ENCODE assay signal across 8 cellular contexts in genomic region chr18:46250084-46250811, GRCh38.
DNase-seq lines count a peak whose midpoint lies in the region; ATAC-seq and TF ChIP-seq lines count a peak whose summit lies in the region.

No MANE protein-coding gene starts in this region.

- no peak overlapping the region for H3K4me3 ChIP-seq in Jurkat, Clone E6-1 (ENCODE audit: low read length)
- H3K4me3 ChIP-seq in mucosa of rectum (ENCODE audit: low read length in 2 of 2), result peak overlapping the region; percentile 32 to 67
- peak overlapping the region; percentile 15 for H3K4me3 ChIP-seq in suprapubic skin

- ATAC-seq in GM21619 (IDR thresholded peaks at IDR 0.05; ENCODE audit: unreplicated experiment), result peak; percentile 96

- peak overlapping the region; percentile 41 to 70 for H3K9ac ChIP-seq in mucosa of rectum (ENCODE audit: low read depth in 1 of 2, low read length in 2 of 2)

- H3K36me3 ChIP-seq in mucosa of rectum (ENCODE audit: control insufficient read depth in 2 of 2, insufficient read depth in 2 of 2, low read length in 2 of 2) (peaks cover 0 to 2% of the 10 kb centered on the region in 2 donors), suprapubic skin (peaks cover 3% of the 10 kb centered on the region)

- no peaks in the 10 kb centered on the region for H3K9me3 ChIP-seq in mucosa of rectum (ENCODE audit: control insufficient read depth in 2 of 2, low read length in 2 of 2)
- H3K9me3 ChIP-seq in suprapubic skin, result no peaks in the 10 kb centered on the region

- TF ChIP-seq POLR2A in suprapubic skin (IDR thresholded peaks at IDR 0.05), result no peak

- no peak for TF ChIP-seq CTCF in suprapubic skin (IDR thresholded peaks at IDR 0.05)

- TF ChIP-seq EP300 in suprapubic skin (IDR thresholded peaks at IDR 0.05), result no peak

- peaks cover 16% of the 10 kb centered on the region in 2 donors for H3K4me1 ChIP-seq in mucosa of rectum (ENCODE audit: control insufficient read depth in 2 of 2, insufficient read depth in 2 of 2, low read length in 2 of 2)
- H3K4me1 ChIP-seq in suprapubic skin, result peaks cover 20% of the 10 kb centered on the region

- DNase-seq in EL (peak; percentile 94), T-helper 22 cell (ENCODE audit: low read depth) (peak; percentile 41), dedifferentiated amniotic fluid mesenchymal stem cell (ENCODE audit: extremely low spot score) (peak; percentile 82), suprapubic skin (ENCODE audit: low spot score in 2 of 2) (no peak), SW480 (ENCODE audit: low spot score) (no peak)
- peak; percentile 80 for DNase-seq in Jurkat, Clone E6-1 (ENCODE audit: low read depth, low spot score)

- WGBS in suprapubic skin, result 35% methylated on average over 4 of the region's 4 CpGs

- H3K27me3 ChIP-seq in mucosa of rectum (ENCODE audit: control insufficient read depth in 2 of 2, insufficient read depth in 2 of 2, low read length in 2 of 2) (no peaks in the 10 kb centered on the region), suprapubic skin (no peaks in the 10 kb centered on the region)

- H3K27ac ChIP-seq in mucosa of rectum (ENCODE audit: low read depth in 2 of 2, low read length in 2 of 2), result peak overlapping the region; percentile 86 to 91
- peak overlapping the region; percentile 74 for H3K27ac ChIP-seq in suprapubic skin

Comparison
In these comparisons a context has a peak if more than half of its experiments do, and no peak if none do; other contexts are left out.
1. DNase-seq: peak in EL (single experiment), Jurkat, Clone E6-1 (single experiment), T-helper 22 cell (single experiment) and dedifferentiated amniotic fluid mesenchymal stem cell (single experiment); none in suprapubic skin (0 of 2) and SW480 (single experiment).